25 cellular contexts compared by ENCODE assay signal in genomic region chrX:48514868-48515460, GRCh38. TPM values are rescaled to one million over a fixed set of nuclear protein-coding genes. Genes with fewer than 3 reads are reported as not detected.
"Had no signal": no experiment of that assay in that cellular context is flagged by ENCODE, and none has a peak within 500 bp of the region (broad histone marks: within the 10 kb centered on the region; RNA-seq: fewer than 3 reads in every experiment).

No MANE protein-coding gene starts in this region.

- H3K9me3 Mint-ChIP-seq: dendritic cell treated with granulocyte-macrophage colony-stimulating factor and Interleukin-4, amounts not matched to agents 40 ng/mL and 50 ng/mL, for 4 days; immature natural killer cell; naive thymus-derived CD8-positive, alpha-beta T cell; stimulated activated naive CD8-positive, alpha-beta T cell treated with anti-CD3 and anti-CD28 coated beads, Interleukin-15, amount 100 ng/mL, for 72 hours had no signal

- DNase-seq: colonic mucosa; effector CD8-positive, alpha-beta T cell; endodermal cell; foreskin keratinocyte; hypothalamus; immature natural killer cell; islet precursor cell; left ventricle myocardium superior; lower lobe of right lung; naive thymus-derived CD8-positive, alpha-beta T cell; nephron progenitor cell; nucleus accumbens; psoas muscle; right cardiac atrium; stimulated activated CD4-positive, alpha-beta T cell treated with anti-CD3 and anti-CD28 coated beads, Interleukin-15, amount 100 ng/mL, for 24 hours; stimulated activated CD4-positive, alpha-beta T cell treated with anti-CD3 and anti-CD28 coated beads, Interleukin-2, amount 100 ng/mL, for 48 hours; stimulated activated naive CD4-positive, alpha-beta T cell; stimulated activated naive CD8-positive, alpha-beta T cell treated with anti-CD3 and anti-CD28 coated beads, Interleukin-15, amount 100 ng/mL, for 72 hours; transverse colon had no signal

- H3K27me3 Mint-ChIP-seq: dendritic cell treated with granulocyte-macrophage colony-stimulating factor and Interleukin-4, amounts not matched to agents 40 ng/mL and 50 ng/mL, for 4 days; naive thymus-derived CD8-positive, alpha-beta T cell; stimulated activated naive CD8-positive, alpha-beta T cell treated with anti-CD3 and anti-CD28 coated beads, Interleukin-15, amount 100 ng/mL, for 72 hours had no signal

- H3K4me3 Mint-ChIP-seq: dendritic cell treated with granulocyte-macrophage colony-stimulating factor and Interleukin-4, amounts not matched to agents 40 ng/mL and 50 ng/mL, for 4 days; endodermal cell; immature natural killer cell; naive thymus-derived CD8-positive, alpha-beta T cell; nephron progenitor cell; stimulated activated naive CD8-positive, alpha-beta T cell treated with anti-CD3 and anti-CD28 coated beads, Interleukin-15, amount 100 ng/mL, for 72 hours had no signal

- ATAC-seq: lower lobe of right lung; naive thymus-derived CD8-positive, alpha-beta T cell; psoas muscle; right cardiac atrium; stimulated activated naive CD8-positive, alpha-beta T cell treated with anti-CD3 and anti-CD28 coated beads, Interleukin-15, amount 100 ng/mL, for 72 hours had no signal

- H3K27ac ChIP-seq: colonic mucosa, esophagus muscularis mucosa, foreskin keratinocyte, lower lobe of right lung, psoas muscle, skin epidermis, suprapubic skin, transverse colon, vagina had no signal

- H3K27ac Mint-ChIP-seq: dendritic cell treated with granulocyte-macrophage colony-stimulating factor and Interleukin-4, amounts not matched to agents 40 ng/mL and 50 ng/mL, for 4 days; endodermal cell; immature natural killer cell; nephron progenitor cell had no signal

RNA-seq across cellular contexts. Expression of gene SLC38A5, which starts 44.9 kb away (rescaled TPM):
- total RNA-seq: osteocyte had no signal
